In genomic region chr7:6151994-6152735, GRCh38 we compare ENCODE assay signal across 27 cellular contexts.
"Had no signal": no experiment of that assay in that cellular context is flagged by ENCODE, and none has a peak within 500 bp of the region (broad histone marks: within the 10 kb centered on the region; RNA-seq: fewer than 3 reads in every experiment).

No MANE protein-coding gene starts in this region.

- H3K27me3 ChIP-seq: esophagus muscularis mucosa, foreskin keratinocyte, gastroesophageal sphincter, heart left ventricle, left lung, spleen, testis, tibial artery, upper lobe of left lung, uterus had no signal

- H3K27ac ChIP-seq: esophagus muscularis mucosa, foreskin keratinocyte, gastroesophageal sphincter, heart left ventricle, left lung, psoas muscle, skin epidermis, spleen, testis, tibial artery, upper lobe of left lung, uterus had no signal

- H3K9me3 ChIP-seq: esophagus muscularis mucosa, gastroesophageal sphincter, heart left ventricle, left lung, psoas muscle, spleen, testis, tibial artery, upper lobe of left lung, uterus had no signal

- FAIRE-seq: colon, endothelial cell of umbilical vein, islet of Langerhans had no signal

- H3K36me3 ChIP-seq: uterus had no signal

- H3K27me3 Mint-ChIP-seq: dendritic cell treated with granulocyte-macrophage colony-stimulating factor and Interleukin-4, amounts not matched to agents 40 ng/mL and 50 ng/mL, for 4 days; naive thymus-derived CD8-positive, alpha-beta T cell; stimulated activated memory B cell treated with anti-CD40 and anti-IgM and Interleukin-4, amounts not matched to agents 10 μg/mL and 1 μg/mL and 100 μg/mL, for 72 hours had no signal

- ATAC-seq: foreskin keratinocyte; gastroesophageal sphincter; left cardiac atrium; left lung; naive thymus-derived CD8-positive, alpha-beta T cell; psoas muscle; stimulated activated memory B cell treated with anti-CD40 and anti-IgM and Interleukin-4, amounts not matched to agents 10 μg/mL and 1 μg/mL and 100 μg/mL, for 72 hours; stimulated activated naive CD8-positive, alpha-beta T cell treated with anti-CD3 and anti-CD28 coated beads, Interleukin-15, Interleukin-2, amounts not matched to agents 100 U/mL and 50 U/mL, for 24 hours had no signal

- H3K4me1 ChIP-seq: esophagus muscularis mucosa, foreskin keratinocyte, gastroesophageal sphincter, heart left ventricle, left lung, psoas muscle, spleen, testis, tibial artery, upper lobe of left lung, uterus had no signal

- H3K4me3 Mint-ChIP-seq: dendritic cell treated with granulocyte-macrophage colony-stimulating factor and Interleukin-4, amounts not matched to agents 40 ng/mL and 50 ng/mL, for 4 days; naive thymus-derived CD8-positive, alpha-beta T cell; nephron progenitor cell; stimulated activated memory B cell treated with anti-CD40 and anti-IgM and Interleukin-4, amounts not matched to agents 10 μg/mL and 1 μg/mL and 100 μg/mL, for 72 hours had no signal

- DNase-seq: effector CD8-positive, alpha-beta T cell; foreskin keratinocyte; heart left ventricle; hippocampal formation; left cardiac atrium; left lung; naive thymus-derived CD8-positive, alpha-beta T cell; nephron progenitor cell; occipital lobe; psoas muscle; right cardiac atrium; spleen; stimulated activated CD4-positive, alpha-beta T cell treated with anti-CD3 and anti-CD28 coated beads, Interleukin-4, amount 100 ng/mL, for 4 hours; stimulated activated naive CD8-positive, alpha-beta T cell treated with anti-CD3 and anti-CD28 coated beads, Interleukin-15, Interleukin-2, amounts not matched to agents 100 U/mL and 50 U/mL, for 24 hours; substantia nigra; testis; tibial artery; uterus had no signal

- H3K4me1 Mint-ChIP-seq: naive thymus-derived CD8-positive, alpha-beta T cell; stimulated activated memory B cell treated with anti-CD40 and anti-IgM and Interleukin-4, amounts not matched to agents 10 μg/mL and 1 μg/mL and 100 μg/mL, for 72 hours had no signal

- H3K4me3 ChIP-seq: esophagus muscularis mucosa, gastroesophageal sphincter, heart left ventricle, left lung, psoas muscle, skin epidermis, spleen, testis, tibial artery, upper lobe of left lung, uterus had no signal

- H3K27ac Mint-ChIP-seq: dendritic cell treated with granulocyte-macrophage colony-stimulating factor and Interleukin-4, amounts not matched to agents 40 ng/mL and 50 ng/mL, for 4 days; nephron progenitor cell; stimulated activated memory B cell treated with anti-CD40 and anti-IgM and Interleukin-4, amounts not matched to agents 10 μg/mL and 1 μg/mL and 100 μg/mL, for 72 hours had no signal
